ENCODE assay signal across 15 cellular contexts in genomic region chr6:25292384-25292783, GRCh38. TPM values are rescaled to one million over a fixed set of nuclear protein-coding genes. Genes with fewer than 3 reads are reported as not detected.
A peak's percentile ranks its signal among the peaks of the same experiment; 100 is the strongest.
DNase-seq lines count a peak whose midpoint lies in the region; ATAC-seq and TF ChIP-seq lines count a peak whose summit lies in the region.
"Had no signal": no experiment of that assay in that cellular context is flagged by ENCODE, and none has a peak within 500 bp of the region (broad histone marks: within the 10 kb centered on the region; RNA-seq: fewer than 3 reads in every experiment).

No MANE protein-coding gene starts in this region.

- peak; percentile 25 for DNase-seq in mammary epithelial cell
- no peak for DNase-seq in breast epithelium (ENCODE audit: low spot score in 2 of 2)
- DNase-seq in epithelial cell of esophagus (ENCODE audit: low read depth) = peak; percentile 23
- DNase-seq in tibial artery = no peak
- no peak for DNase-seq in germinal center (ENCODE audit: low spot score)
- DNase-seq: AML-193; Caco-2; CD4-positive, alpha-beta T cell; GM23248; HCEC 1CT had no signal

- dilution Hi-C loops in mammary epithelial cell (cut with HindIII; ENCODE audit: low sequenced_read_pairs) = no loop called here

- no peak overlapping the region for H2AFZ ChIP-seq in mammary epithelial cell (ENCODE audit: low read depth, low read length)
- H2AFZ ChIP-seq: GM23248 had no signal

- H3K27ac ChIP-seq in mammary epithelial cell (ENCODE audit: insufficient read depth, low read depth, low read length) (no peak overlapping the region), breast epithelium (no peak overlapping the region), tibial artery (peak overlapping the region; percentile 41 to 91)
- H3K27ac ChIP-seq: 22Rv1, A549, C4-2B, GM23248 had no signal

- no peaks in the 10 kb centered on the region for H3K27me3 ChIP-seq in mammary epithelial cell (ENCODE audit: insufficient read depth, low read length)
- H3K27me3 ChIP-seq in breast epithelium = no peaks in the 10 kb centered on the region
- no peaks in the 10 kb centered on the region for H3K27me3 ChIP-seq in tibial artery

- 50% methylated on average over 4 of the region's 4 CpGs for WGBS in mammary epithelial cell (ENCODE audit: low coverage, missing lambda C conversion rate)

- peaks cover 17% of the 10 kb centered on the region for H3K4me1 ChIP-seq in mammary epithelial cell (ENCODE audit: insufficient read depth, low read length)
- peaks cover 0 to 7% of the 10 kb centered on the region in 2 donors for H3K4me1 ChIP-seq in breast epithelium
- H3K4me1 ChIP-seq in tibial artery = peaks cover 0 to 98% (median 40%) of the 10 kb centered on the region in 4 donors
- H3K4me1 ChIP-seq: A549 had no signal

- H3K9me3 ChIP-seq in mammary epithelial cell (replicated peaks; ENCODE audit: insufficient read depth, low read length) = no peaks in the 10 kb centered on the region
- no peaks in the 10 kb centered on the region for H3K9me3 ChIP-seq in breast epithelium
- H3K9me3 ChIP-seq in tibial artery = no peaks in the 10 kb centered on the region
- H3K9me3 ChIP-seq: A549, Caco-2 had no signal

- H3K4me3 ChIP-seq in mammary epithelial cell (replicated peaks in 1 of 3; ENCODE audit: insufficient read depth in 1 of 3, low read depth in 2 of 3, low read length in 3 of 3) (no peak overlapping the region), breast epithelium (no peak overlapping the region), epithelial cell of esophagus (ENCODE audit: low read length) (no peak overlapping the region), tibial artery (no peak overlapping the region)
- H3K4me3 ChIP-seq: A549, GM23248 had no signal

- H3K36me3 ChIP-seq in mammary epithelial cell (ENCODE audit: insufficient read depth, low read length) (no peaks in the 10 kb centered on the region), breast epithelium (no peaks in the 10 kb centered on the region), tibial artery (no peaks in the 10 kb centered on the region)

- BruUV-seq in mammary epithelial cell (replicated peaks; lab: Mats Ljungman, UMichigan) = no TSS peak

- H3K9ac ChIP-seq in mammary epithelial cell (ENCODE audit: insufficient read depth, low read length) = no peak overlapping the region
- H3K9ac ChIP-seq: GM23248 had no signal

- no peak overlapping the region for H3K4me2 ChIP-seq in mammary epithelial cell (ENCODE audit: insufficient read depth, low read depth, low read length)
- H3K4me2 ChIP-seq: A549 had no signal

- TF ChIP-seq POLR2A in breast epithelium (IDR thresholded peaks at IDR 0.05) = no peak

- ATAC-seq in GM19023 (IDR thresholded peaks at IDR 0.05; ENCODE audit: unreplicated experiment) (no peak), HG03159 (IDR thresholded peaks at IDR 0.05; ENCODE audit: unreplicated experiment) (no peak)
- ATAC-seq: A549 had no signal

- CTCF ChIA-PET in mammary epithelial cell (lab: Charles Lee; ENCODE audit: low non-redundant PET) = no interaction called here

- H4K20me1 ChIP-seq in mammary epithelial cell (ENCODE audit: insufficient read depth, low read length) = no peaks in the 10 kb centered on the region

- in situ Hi-C loops in mammary epithelial cell (cut with MboI; ENCODE audit: low sequenced_read_pairs in 2 of 2) = no loop called here

- peaks cover 94% of the 10 kb centered on the region for H3K79me2 ChIP-seq in mammary epithelial cell (ENCODE audit: insufficient read depth, low read length)

- no peak for TF ChIP-seq CTCF in mammary epithelial cell (conservative IDR thresholded peaks at IDR 0.05 in 1 of 2, IDR thresholded peaks at IDR 0.05 in 1 of 2; ENCODE audit: extremely low read depth in 1 of 2, insufficient read depth in 1 of 2, low read depth in 1 of 2, low read length in 2 of 2)
- TF ChIP-seq CTCF in breast epithelium (IDR thresholded peaks at IDR 0.05) = no peak
- no peak for TF ChIP-seq CTCF in epithelial cell of esophagus (IDR thresholded peaks at IDR 0.05; ENCODE audit: insufficient read depth, low read depth, low read length, missing control alignments)
- no peak for TF ChIP-seq CTCF in tibial artery (IDR thresholded peaks at IDR 0.05)

- intact Hi-C loops in mammary epithelial cell (cut with micrococcal nuclease) (no loop called here), breast epithelium (cut with DNase I; ENCODE audit: low total_unique reads) (no loop called here), tibial artery (cut with DNase I; ENCODE audit: low total_unique reads) (no loop called here)

RNA-seq across cellular contexts. Expression of gene CARMIL1, which starts 13.2 kb away (rescaled TPM):
- total RNA-seq in mammary epithelial cell = 10 to 100 TPM; 34.7 to 58.2 TPM
- polyA plus RNA-seq in mammary epithelial cell = 10.1 TPM
- polyA minus RNA-seq in mammary epithelial cell = 56.7 TPM
- 10 to 100 TPM; 23.6 to 53.0 (median 33.5) TPM for total RNA-seq in breast epithelium

Comparison
In these comparisons a context has a peak if more than half of its experiments do, and no peak if none do; other contexts are left out.
1. DNase-seq: peak in mammary epithelial cell (single experiment) and epithelial cell of esophagus (single experiment); none in breast epithelium (0 of 2), tibial artery (0 of 2) and germinal center (single experiment).
2. H3K27ac ChIP-seq: peak in tibial artery (2 of 2); none in mammary epithelial cell (single experiment) and breast epithelium (0 of 2).